6 cellular contexts compared by ENCODE assay signal in genomic region chr14:22822017-22822618, GRCh38. TPM values are rescaled to one million over a fixed set of nuclear protein-coding genes. Genes with fewer than 3 reads are reported as not detected.
DNase-seq lines count a peak whose midpoint lies in the region; ATAC-seq and TF ChIP-seq lines count a peak whose summit lies in the region.

No MANE protein-coding gene starts in this region.

- POLR2A ChIA-PET in GM10248 (lab: Yijun Ruan, JAX), result no interaction called here

- intact Hi-C loops in body of pancreas (cut with DNase I), result loop anchor here (5.0 kb wide), 1 partner anchor 35 kb away; no protein-coding TSS in a partner anchor

- H3K27me3 Mint-ChIP-seq in nephron progenitor cell (ENCODE audit: low read depth, poor library complexity), result peaks cover 6% of the 10 kb centered on the region

- no peaks in the 10 kb centered on the region for H3K9me3 Mint-ChIP-seq in nephron progenitor cell

- no peak for ATAC-seq in body of pancreas

- H3K9me3 ChIP-seq in body of pancreas, result no peaks in the 10 kb centered on the region

- H3K27me3 ChIP-seq in body of pancreas, result no peaks in the 10 kb centered on the region

- H3K4me3 ChIP-seq in GM08714 (ENCODE audit: low read length) (peak overlapping the region; percentile 5; the same call in 1 of the 2 replicates), body of pancreas (no peak overlapping the region)

- TF ChIP-seq CTCF in body of pancreas (IDR thresholded peaks at IDR 0.05) (no peak), nephron progenitor cell (IDR thresholded peaks at IDR 0.05) (no peak), GM10248 (IDR thresholded peaks at IDR 0.05; ENCODE audit: control extremely low read depth, extremely low read depth, low read depth, missing control alignments) (no peak)

- 63 to 74% methylated on average over 33 of the region's 34 CpGs for WGBS in body of pancreas, 2 donors

- H3K4me1 Mint-ChIP-seq in nephron progenitor cell, result peaks cover 57% of the 10 kb centered on the region

- H3K27ac Mint-ChIP-seq in nephron progenitor cell, result no peak overlapping the region

- CTCF ChIA-PET in GM10248 (lab: Yijun Ruan, JAX), result interaction anchor here (0.6 to 14.9 kb wide), 35 partner anchors 8 to 519 kb away, joined by 3 to 262 read pairs (median 7); partner anchors contain the start of genes DAD1, LRP10, MMP14 and MRPL52

- H3K4me3 Mint-ChIP-seq in nephron progenitor cell, result peak overlapping the region; percentile 82

- peak overlapping the region; percentile 74 to 88 (median 82) for H3K27ac ChIP-seq in body of pancreas

- DNase-seq in body of pancreas (peak in 1 of 4 donors; percentile 32), nephron progenitor cell (peak; percentile 35), KG1 (lab: John Stamatoyannopoulos, UW) (no peak), GM10248 (ENCODE audit: extremely low spot score) (no peak), NCI-H2227 treated with DMSO at 0.1 percent for 48 hours (lab: John Stamatoyannopoulos, UW) (no peak)

- H3K4me1 ChIP-seq in body of pancreas, result peaks cover 64% of the 10 kb centered on the region

- no peak for TF ChIP-seq POLR2A in body of pancreas (IDR thresholded peaks at IDR 0.05)

- H3K36me3 ChIP-seq in body of pancreas (replicated peaks in 1 of 2; ENCODE audit: insufficient read depth in 1 of 2, low read depth in 2 of 2), result no peaks in the 10 kb centered on the region

- H3K36me3 Mint-ChIP-seq in nephron progenitor cell (ENCODE audit: low read depth), result no peaks in the 10 kb centered on the region

RNA-seq across cellular contexts. Expression of gene SLC7A7, which starts 6.9 kb away (rescaled TPM):
- total RNA-seq in body of pancreas, result 10 to 100 TPM in 1 of 2 donors, 1 to 10 TPM in 1; 6.9 to 16.6 TPM

RNA-seq across cellular contexts. Expression of gene MRPL52, which starts 7.6 kb away (rescaled TPM):
- total RNA-seq in body of pancreas, result 10 to 100 TPM; 29.3 to 45.1 TPM

RNA-seq across cellular contexts. Expression of gene MMP14, which starts 14.3 kb away (rescaled TPM):
- 10 to 100 TPM; 55.3 to 65.3 TPM for total RNA-seq in body of pancreas

RNA-seq across cellular contexts. Expression of gene LRP10, which starts 49.4 kb away (rescaled TPM):
- 10 to 100 TPM; 47.8 to 83.0 TPM for total RNA-seq in body of pancreas

RNA-seq across cellular contexts. Expression of gene OXA1L, which starts 55.6 kb away (rescaled TPM):
- 10 to 100 TPM; 73.2 to 83.5 TPM for total RNA-seq in body of pancreas
